Comparison of ENCODE assay signal across 8 cellular contexts in genomic region chr1:120723715-120724402, GRCh38. TPM values are rescaled to one million over a fixed set of nuclear protein-coding genes. Genes with fewer than 3 reads are reported as not detected.
DNase-seq lines count a peak whose midpoint lies in the region; ATAC-seq and TF ChIP-seq lines count a peak whose summit lies in the region.
"Not testable (repeated sequence)": the region's sequence is repeated elsewhere in the genome, so short reads cannot be mapped to it uniquely, and the experiment has no call there.

NBPF26 (plus strand) TSS chr1:120723945.

- H3K4me1 Mint-ChIP-seq in CD4-positive, alpha-beta T cell (ENCODE audit: low read depth); progenitor cell of endocrine pancreas (ENCODE audit: low read depth); stimulated activated effector memory CD8-positive, alpha-beta T cell treated with anti-CD3 and anti-CD28 coated beads, Interleukin-12 subunit alpha, Interleukin-12 subunit beta, amount 100 ng/mL, for 72 hours: not testable (repeated sequence)

- H3K36me3 ChIP-seq in SJCRH30, colonic mucosa: not testable (repeated sequence)

- CTCF ChIA-PET in CD4-positive, alpha-beta T cell (lab: Charles Lee), result not testable (repeated sequence)

- H3K27me3 ChIP-seq in CD4-positive, alpha-beta T cell (ENCODE audit: control insufficient read depth, insufficient read depth, low read length); SJCRH30; colonic mucosa: not testable (repeated sequence)

- H3K9me3 ChIP-seq in CD4-positive, alpha-beta T cell (ENCODE audit: control insufficient read depth, low read length); SJCRH30 (replicated peaks); colonic mucosa: not testable (repeated sequence)

- ATAC-seq in CD4-positive, alpha-beta T cell (ENCODE audit: poor library complexity), result peak; percentile 85
- peak; percentile 81 for ATAC-seq in stimulated activated effector memory CD8-positive, alpha-beta T cell treated with anti-CD3 and anti-CD28 coated beads, Interleukin-12 subunit alpha, Interleukin-12 subunit beta, amount 100 ng/mL, for 72 hours

- not testable (repeated sequence) for H3K27me3 Mint-ChIP-seq in CD4-positive, alpha-beta T cell; progenitor cell of endocrine pancreas

- not testable (repeated sequence) for H3K9me3 Mint-ChIP-seq in CD4-positive, alpha-beta T cell; progenitor cell of endocrine pancreas (ENCODE audit: low read depth); stimulated activated effector memory CD8-positive, alpha-beta T cell treated with anti-CD3 and anti-CD28 coated beads, Interleukin-12 subunit alpha, Interleukin-12 subunit beta, amount 100 ng/mL, for 72 hours

- H3K36me3 Mint-ChIP-seq in CD4-positive, alpha-beta T cell (ENCODE audit: low read depth); progenitor cell of endocrine pancreas (ENCODE audit: insufficient read depth); stimulated activated effector memory CD8-positive, alpha-beta T cell treated with anti-CD3 and anti-CD28 coated beads, Interleukin-12 subunit alpha, Interleukin-12 subunit beta, amount 100 ng/mL, for 72 hours: not testable (repeated sequence)

- not testable (repeated sequence) for TF ChIP-seq CTCF in CD4-positive, alpha-beta T cell (IDR thresholded peaks at IDR 0.05); colonic mucosa (IDR thresholded peaks at IDR 0.05); progenitor cell of endocrine pancreas (IDR thresholded peaks at IDR 0.05; ENCODE audit: unreplicated experiment)

- not testable (repeated sequence) for H3K27ac ChIP-seq in CD4-positive, alpha-beta T cell (ENCODE audit: low read depth, low read length); SJCRH30
- H3K27ac ChIP-seq in colonic mucosa, result peak within 1 kb of the TSS; percentile 53

- peak within 1 kb of the TSS; percentile 68 for H3K4me3 ChIP-seq in SJCRH30
- peak within 1 kb of the TSS; percentile 69 for H3K4me3 ChIP-seq in colonic mucosa

- peak within 1 kb of the TSS in 1 of 2 donors; percentile 56 for H3K9ac ChIP-seq in colonic mucosa (ENCODE audit: low read depth in 2 of 2, low read length in 2 of 2)

- not testable (repeated sequence) for H3K27ac Mint-ChIP-seq in CD4-positive, alpha-beta T cell; progenitor cell of endocrine pancreas; stimulated activated effector memory CD8-positive, alpha-beta T cell treated with anti-CD3 and anti-CD28 coated beads, Interleukin-12 subunit alpha, Interleukin-12 subunit beta, amount 100 ng/mL, for 72 hours

- not testable (repeated sequence) for H3K4me1 ChIP-seq in SJCRH30, colonic mucosa

- intact Hi-C loops in CD4-positive, alpha-beta T cell (cut with DNase I, micrococcal nuclease); colonic mucosa (cut with DNase I): not testable (repeated sequence)

- POLR2A ChIA-PET in CD4-positive, alpha-beta T cell (lab: Charles Lee), result not testable (repeated sequence)

- H3K4me3 Mint-ChIP-seq in CD4-positive, alpha-beta T cell, result peak within 1 kb of the TSS; percentile 20
- peak within 1 kb of the TSS; percentile 73 for H3K4me3 Mint-ChIP-seq in progenitor cell of endocrine pancreas (ENCODE audit: low read depth)
- peak within 1 kb of the TSS; percentile 50 for H3K4me3 Mint-ChIP-seq in stimulated activated effector memory CD8-positive, alpha-beta T cell treated with anti-CD3 and anti-CD28 coated beads, Interleukin-12 subunit alpha, Interleukin-12 subunit beta, amount 100 ng/mL, for 72 hours

- peak; percentile 46 to 72 (median 70) for DNase-seq in CD4-positive, alpha-beta T cell
- DNase-seq in HT-29 (ENCODE audit: low spot score) (peak; percentile 58), SJCRH30 (peak; percentile 36 to 75), activated T-cell treated with anti-CD3 and anti-CD28 coated beads for 1 hour (ENCODE audit: low read depth) (peak; percentile 47), colonic mucosa (peak; percentile 85), islet precursor cell (peak; percentile 61), progenitor cell of endocrine pancreas (ENCODE audit: low spot score, unreplicated experiment) (peak; percentile 74)
- peak; percentile 24 to 85 for DNase-seq in stimulated activated effector memory CD8-positive, alpha-beta T cell treated with anti-CD3 and anti-CD28 coated beads, Interleukin-12 subunit alpha, Interleukin-12 subunit beta, amount 100 ng/mL, for 72 hours (ENCODE audit: low spot score in 2 of 2)

RNA-seq across cellular contexts. Expression of gene NBPF26, which starts in this region (rescaled TPM):
- total RNA-seq in CD4-positive, alpha-beta T cell, result 10 to 100 TPM; 25.6 to 26.0 TPM
- 9.5 and 11.9 TPM in 2 replicates for total RNA-seq in HT-29 (2014; rRNA removed; shearing (Covaris generic))
- 7.0 and 8.4 TPM in 2 replicates for total RNA-seq in SJCRH30 (2014; rRNA removed; shearing (Covaris generic))
- total RNA-seq in colonic mucosa, result 10 to 100 TPM; 11.4 to 16.7 TPM
- 34.4 and 36.6 TPM in 2 replicates for total RNA-seq in progenitor cell of endocrine pancreas

Comparison
In these comparisons a context has a peak if more than half of its experiments do, and no peak if none do; other contexts are left out.
1. H3K4me3 Mint-ChIP-seq: peak in every context shown above with its lines; median percentile 73 in progenitor cell of endocrine pancreas; 50 in stimulated activated effector memory CD8-positive, alpha-beta T cell treated with anti-CD3 and anti-CD28 coated beads, Interleukin-12 subunit alpha, Interleukin-12 subunit beta, amount 100 ng/mL, for 72 hours; 20 in CD4-positive, alpha-beta T cell.